21 cellular contexts compared by ENCODE assay signal in the genomic region with DNA sequence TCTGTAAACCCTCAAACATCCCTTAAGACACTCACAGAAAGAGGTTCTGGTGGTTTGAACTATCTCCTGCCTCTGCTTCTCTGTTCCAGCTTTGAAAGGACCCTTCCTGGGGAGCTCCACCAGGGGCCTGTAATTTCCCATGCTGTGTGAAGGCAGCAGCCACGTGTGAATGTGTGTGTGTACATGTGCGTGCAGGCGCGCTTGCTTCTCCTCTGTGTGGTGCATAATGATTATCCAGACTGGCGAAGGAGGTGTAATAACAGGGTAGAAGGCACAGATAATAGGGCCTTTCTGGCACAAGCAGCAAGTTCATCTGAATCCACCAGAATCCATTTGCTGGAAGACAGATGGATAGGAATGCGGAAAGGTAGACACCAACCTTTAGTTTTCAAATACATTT.
"Had no signal": no experiment of that assay in that cellular context is flagged by ENCODE, and none has a peak within 500 bp of the region (broad histone marks: within the 10 kb centered on the region; RNA-seq: fewer than 3 reads in every experiment).

No MANE protein-coding gene starts in this region.

- DNase-seq: activated B cell treated with CpG ODN at 0.5 μM for 24 hours; activated CD4-positive, alpha-beta memory T cell treated with anti-CD3 and anti-CD28 coated beads for 36 hours; activated CD4-positive, alpha-beta T cell treated with anti-CD3 and anti-CD28 coated beads for 48 hours; activated CD8-positive, alpha-beta memory T cell treated with anti-CD3 and anti-CD28 coated beads, Interleukin-2, amount 50 U/mL, for 48 hours; activated CD8-positive, alpha-beta T cell treated with anti-CD3 and anti-CD28 coated beads, Interleukin-2, amount 10 ng/mL, durations not matched to agents 7 days and 5 days; activated gamma-delta T cell; activated naive CD4-positive, alpha-beta T cell; activated naive CD4-positive, alpha-beta T cell treated with anti-CD3 and anti-CD28 coated beads, Interleukin-2, amount 10 ng/mL, durations not matched to agents 7 days and 5 days; activated naive CD8-positive, alpha-beta T cell treated with anti-CD3 and anti-CD28 coated beads, Interleukin-2, amount 10 ng/mL, durations not matched to agents 7 days and 5 days; activated T-cell treated with anti-CD3 and anti-CD28 coated beads for 4 hours; activated T-cell treated with anti-CD3 and anti-CD28 coated beads, Interleukin-2, amount 50 U/mL, for 24 hours; activated T-cell treated with anti-CD3 and anti-CD28 coated beads, Interleukin-2, amount 50 U/mL, for 72 hours; central memory CD4-positive, alpha-beta T cell; cerebellar nuclear complex; colonic mucosa; effector CD8-positive, alpha-beta T cell; esophagus squamous epithelium; foreskin melanocyte; T-helper 17 cell; T1000; WERI-Rb-1 had no signal
